Comparison of ENCODE assay signal across 14 cellular contexts in the genomic region with DNA sequence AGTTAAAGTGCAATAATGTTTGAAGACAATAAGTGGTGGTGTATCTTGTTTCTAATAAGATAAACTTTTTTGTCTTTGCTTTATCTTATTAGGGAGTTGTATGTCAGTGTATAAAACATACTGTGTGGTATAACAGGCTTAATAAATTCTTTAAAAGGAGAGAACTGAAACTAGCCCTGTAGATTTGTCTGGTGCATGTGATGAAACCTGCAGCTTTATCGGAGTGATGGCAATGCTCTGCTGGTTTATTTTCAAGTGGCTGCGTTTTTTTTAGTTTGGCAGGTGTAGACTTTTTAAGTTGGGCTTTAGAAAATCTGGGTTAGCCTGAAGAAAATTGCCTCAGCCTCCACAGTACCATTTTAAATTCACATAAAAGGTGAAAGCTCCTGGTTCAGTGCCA. TPM values are rescaled to one million over a fixed set of nuclear protein-coding genes. Genes with fewer than 3 reads are reported as not detected.
DNase-seq lines count a peak whose midpoint lies in the region; ATAC-seq, FAIRE-seq and TF ChIP-seq lines count a peak whose summit lies in the region.
"Had no signal": no experiment of that assay in that cellular context is flagged by ENCODE, and none has a peak within 500 bp of the region (broad histone marks: within the 10 kb centered on the region; RNA-seq: fewer than 3 reads in every experiment).

No MANE protein-coding gene starts in this region.

- peak overlapping the region; percentile 100 for H3K4me3 Mint-ChIP-seq in neural crest cell

- peak overlapping the region; percentile 35 for H3K4me3 ChIP-seq in NB4 (ENCODE audit: low read depth, low read length)
- peak overlapping the region; percentile 73; the same call in 1 of the 2 replicates for H3K4me3 ChIP-seq in K562

- TF ChIP-seq RAD21 in K562 (CRISPR knock-in tag; conservative IDR thresholded peaks at IDR 0.05 in 1 of 2, IDR thresholded peaks at IDR 0.05 in 1 of 2) = no peak

- no peaks in the 10 kb centered on the region for H3K9me3 ChIP-seq in K562 (replicated peaks; ENCODE audit: control insufficient read depth, insufficient read depth, low read depth, low read length)
- H3K9me3 ChIP-seq: ascending aorta had no signal

- CTCF ChIA-PET in K562 (lab: Yijun Ruan, JAX; ENCODE audit: low intra/inter-chr PET ratio) = no interaction called here

- 55% methylated on average over 2 of the region's 2 CpGs for WGBS in K562 (ENCODE audit: insufficient coverage, low coverage, missing lambda C conversion rate)

- no peaks in the 10 kb centered on the region for H3K9me1 ChIP-seq in K562 (ENCODE audit: control insufficient read depth, insufficient read depth, low read length)

- no peaks in the 10 kb centered on the region for H3K9me3 Mint-ChIP-seq in neural crest cell

- H2AFZ ChIP-seq in K562 (ENCODE audit: low read depth, low read length) = no peak overlapping the region

- DNase-seq in NOMO-1 treated with DMSO at 0.1 percent for 48 hours (lab: John Stamatoyannopoulos, UW; ENCODE audit: unreplicated experiment) (peak; percentile 29), NOMO-1 treated with dmso at 0.1 percent for 144 hours (lab: John Stamatoyannopoulos, UW; ENCODE audit: unreplicated experiment) (no peak), NB4 (ENCODE audit: low read depth) (no peak), K562 (ENCODE audit: extremely low read depth in 1 of 4, low spot score in 3 of 4) (no peak), neural crest cell (ENCODE audit: low read depth, low spot score) (no peak), NCI-H2029 (lab: John Stamatoyannopoulos, UW) (no peak)
- DNase-seq: activated CD4-positive, alpha-beta T cell treated with anti-CD3 and anti-CD28 coated beads, Interleukin-2, amount 50 U/mL, for 1 hour; NCI-H2171 treated with DMSO at 0.1 percent for 48 hours; SHP77 treated with DMSO at 0.1 percent for 48 hours had no signal

- POLR2A ChIA-PET in K562 (lab: Yijun Ruan, JAX) = interaction anchor here (0.6 to 7.1 kb wide), 7 partner anchors 9 to 439 kb away, joined by 3 to 165 read pairs (median 35); no protein-coding TSS in a partner anchor

- peaks cover 54% of the 10 kb centered on the region for H3K4me1 Mint-ChIP-seq in neural crest cell

- no peak for TF ChIP-seq POLR2A in NB4 (IDR thresholded peaks at IDR 0.05; ENCODE audit: extremely low read depth, insufficient read length)
- TF ChIP-seq POLR2A in K562 (conservative IDR thresholded peaks at IDR 0.05) = no peak

- H3K27me3 ChIP-seq in K562 (ENCODE audit: control insufficient read depth in 2 of 2, insufficient read depth in 2 of 2, low read length in 2 of 2) = no peaks in the 10 kb centered on the region
- H3K27me3 ChIP-seq: ascending aorta had no signal

- peaks cover 56% of the 10 kb centered on the region for H3K79me2 ChIP-seq in K562 (ENCODE audit: control insufficient read depth, insufficient read depth, low read length)

- H3K4me1 ChIP-seq in K562 (replicated peaks in 1 of 2; ENCODE audit: control insufficient read depth in 2 of 2, insufficient read depth in 2 of 2, low read length in 2 of 2) = peaks cover 9 to 34% of the 10 kb centered on the region in 2 experiments

- H3K36me3 Mint-ChIP-seq in neural crest cell (ENCODE audit: low read depth) = peaks cover 40% of the 10 kb centered on the region

- no peak overlapping the region for H3K9ac ChIP-seq in K562 (ENCODE audit: insufficient read depth in 1 of 2, low read depth in 2 of 2, low read length in 2 of 2)

- H3K27me3 Mint-ChIP-seq in neural crest cell (ENCODE audit: low read depth) = peaks cover 3% of the 10 kb centered on the region

- no TSS peak for BruUV-seq in K562 (replicated peaks; lab: Mats Ljungman, UMichigan)

- TF ChIP-seq EP300 in K562 (IDR thresholded peaks at IDR 0.05; ENCODE audit: low read length) = no peak

- in situ Hi-C loops in K562 (cut with MboI) = no loop called here

- intact Hi-C loops in K562 (cut with micrococcal nuclease) = loop anchor here (10.0 kb wide), 1 partner anchor 575 kb away; the partner anchor contains the start of gene THRB

- TF ChIP-seq CTCF in NB4 (IDR thresholded peaks at IDR 0.05; ENCODE audit: low read depth, low read length) = no peak
- TF ChIP-seq CTCF in K562 (IDR thresholded peaks at IDR 0.05 in 2 of 3, conservative IDR thresholded peaks at IDR 0.05 in 1 of 3; ENCODE audit: insufficient read depth in 2 of 3, low read depth in 1 of 3, low read length in 3 of 3) = no peak
- no peak for TF ChIP-seq CTCF in neural crest cell (conservative IDR thresholded peaks at IDR 0.05)

- peak overlapping the region; percentile 34 for H3K4me2 ChIP-seq in K562 (ENCODE audit: insufficient read depth, low read length)

- ATAC-seq in K562 = no peak
- ATAC-seq in GM21528 (IDR thresholded peaks at IDR 0.05; ENCODE audit: low FRiP score, unreplicated experiment) = no peak
- ATAC-seq in GM19023 (IDR thresholded peaks at IDR 0.05; ENCODE audit: unreplicated experiment) = no peak

- no peak overlapping the region; the same call in 2 of the 3 replicates for H3K27ac ChIP-seq in K562 (ENCODE audit: extremely low read depth, low read depth, low read length)
- H3K27ac ChIP-seq: ascending aorta had no signal

- peaks cover 41% of the 10 kb centered on the region for H3K36me3 ChIP-seq in K562 (ENCODE audit: control insufficient read depth, insufficient read depth, low read length)

- no peak overlapping the region for H3K27ac Mint-ChIP-seq in neural crest cell (ENCODE audit: unreplicated experiment)

- H4K20me1 ChIP-seq in K562 (replicated peaks; ENCODE audit: control insufficient read depth, insufficient read depth, low read length) = peaks cover 22% of the 10 kb centered on the region

- no peak for FAIRE-seq in K562 (lab: Jason Lieb, UNC)
- FAIRE-seq: A204.1, H1 had no signal

TF ChIP-seq in K562, 482 proteins besides CTCF, POLR2A, EP300 and RAD21 (continues in another document):
- TF ChIP-seq POLR2H (tag; IDR thresholded peaks at IDR 0.05; ENCODE audit: low read depth) = 0 out of 2 replicates have a peak, but pooled peaks have one; percentile 4
- TF ChIP-seq RBFOX2 (IDR thresholded peaks at IDR 0.05; ENCODE audit: low read depth, low read length) = peak; percentile 56; the same call in 1 of the 2 replicates

RNA-seq across cellular contexts. Expression of gene RPL15, which starts 2.7 kb away (rescaled TPM):
- total RNA-seq in K562 (2011; cell fraction: chromatin; rRNA removed; ENCODE audit: low replicate concordance) = 238 and 411 TPM in 2 replicates
- 765 and 867 TPM in 2 replicates for total RNA-seq in K562 (2011; cell fraction: nucleolus; rRNA removed)
- 735 and 1,463 TPM in 2 replicates for total RNA-seq in K562 (2011; cell fraction: nucleoplasm; rRNA removed)
- total RNA-seq in K562 (2014; rRNA removed) (2,466 and 2,533 TPM in 2 replicates), K562 (2014; rRNA removed; fragmentation: Illumina TruSeq; extraction: Trizol) (1,923 and 2,393 TPM in 2 replicates), K562 (2015; rRNA removed; fragmentation: Illumina TruSeq; extraction: Trizol) (2,774 and 3,068 TPM in 2 replicates), K562 (2021) (2,579 and 2,753 TPM in 2 replicates), neural crest cell (2,019 and 2,075 TPM in 2 replicates)
- polyA plus RNA-seq in K562 (2011; rRNA removed) (4,017 and 4,081 TPM in 2 replicates), K562 (2014; fragmentation: Illumina TruSeq; extraction: Trizol) (3,791 and 3,928 TPM in 2 replicates), K562 (2014; fragmentation: Nextera tagmentation; extraction: Ambion mirVana) (1,000 to 10,000 TPM; 7,800 to 8,850 TPM), K562 (2014; rRNA removed) (5,148 and 5,287 TPM in 2 replicates)
- 6,575 and 7,027 TPM in 2 replicates for polyA plus RNA-seq in K562 (2011; cell fraction: cytosol; rRNA removed)
- polyA plus RNA-seq in K562 (2011; cell fraction: nucleus; rRNA removed) = 1,268 and 2,124 TPM in 2 replicates
- 3,041 and 6,015 TPM in 2 replicates for polyA plus RNA-seq in K562 (2012)
- polyA minus RNA-seq in K562 (2011; rRNA and poly(A)+ RNA removed) = 1,404 and 1,476 TPM in 2 replicates
- polyA minus RNA-seq in K562 (2011; cell fraction: cytosol; rRNA and poly(A)+ RNA removed) = 1,271 and 1,367 TPM in 2 replicates
- 253 and 438 TPM in 2 replicates for polyA minus RNA-seq in K562 (2011; cell fraction: nucleus; rRNA and poly(A)+ RNA removed)

RNA-seq across cellular contexts. Expression of gene NKIRAS1, which starts 2.8 kb away (rescaled TPM):
- total RNA-seq in K562 (2011; cell fraction: chromatin; rRNA removed; ENCODE audit: low replicate concordance) = 6.4 and 13.1 TPM in 2 replicates
- 4.0 and 4.3 TPM in 2 replicates for total RNA-seq in K562 (2011; cell fraction: nucleolus; rRNA removed)
- 11.9 and 17.8 TPM in 2 replicates for total RNA-seq in K562 (2011; cell fraction: nucleoplasm; rRNA removed)
- total RNA-seq in K562 (2014; rRNA removed) = 5.5 and 6.1 TPM in 2 replicates
- 8.4 TPM in 2 replicates for total RNA-seq in K562 (2014; rRNA removed; fragmentation: Illumina TruSeq; extraction: Trizol)
- total RNA-seq in K562 (2015; rRNA removed; fragmentation: Illumina TruSeq; extraction: Trizol) = 10.3 and 10.8 TPM in 2 replicates
- total RNA-seq in K562 (2021) = 4.3 and 5.1 TPM in 2 replicates
- 5.3 and 7.1 TPM in 2 replicates for polyA plus RNA-seq in K562 (2011; rRNA removed)
- 1.6 and 3.9 TPM in 2 replicates for polyA plus RNA-seq in K562 (2011; cell fraction: cytosol; rRNA removed)
- 3.1 and 3.7 TPM in 2 replicates for polyA plus RNA-seq in K562 (2011; cell fraction: nucleus; rRNA removed)
- polyA plus RNA-seq in K562 (2012) = 3.6 and 4.8 TPM in 2 replicates
- polyA plus RNA-seq in K562 (2014; fragmentation: Illumina TruSeq; extraction: Trizol) = 5.9 and 6.9 TPM in 2 replicates
- polyA plus RNA-seq in K562 (2014; fragmentation: Nextera tagmentation; extraction: Ambion mirVana) = 1 to 10 TPM; 5.5 to 5.6 TPM
- polyA plus RNA-seq in K562 (2014; rRNA removed) = 6.3 and 6.4 TPM in 2 replicates
- 6.5 and 8.6 TPM in 2 replicates for polyA minus RNA-seq in K562 (2011; rRNA and poly(A)+ RNA removed)
- 2.4 and 2.7 TPM in 2 replicates for polyA minus RNA-seq in K562 (2011; cell fraction: cytosol; rRNA and poly(A)+ RNA removed)
- 6.5 and 9.6 TPM in 2 replicates for polyA minus RNA-seq in K562 (2011; cell fraction: nucleus; rRNA and poly(A)+ RNA removed)
- 8.8 and 9.7 TPM in 2 replicates for total RNA-seq in neural crest cell

RNA-seq across cellular contexts. Expression of gene NR1D2, which starts 25.5 kb away (rescaled TPM):
- total RNA-seq in K562 (2011; cell fraction: chromatin; rRNA removed; ENCODE audit: low replicate concordance) = 2.5 and 9.3 TPM in 2 replicates
- 1.5 and 1.7 TPM in 2 replicates for total RNA-seq in K562 (2011; cell fraction: nucleolus; rRNA removed)
- 2.7 and 3.3 TPM in 2 replicates for total RNA-seq in K562 (2011; cell fraction: nucleoplasm; rRNA removed)
- 2.6 and 2.9 TPM in 2 replicates for total RNA-seq in K562 (2014; rRNA removed)
- total RNA-seq in K562 (2014; rRNA removed; fragmentation: Illumina TruSeq; extraction: Trizol) = 4.8 and 5.7 TPM in 2 replicates
- 3.2 and 3.6 TPM in 2 replicates for total RNA-seq in K562 (2015; rRNA removed; fragmentation: Illumina TruSeq; extraction: Trizol)
- total RNA-seq in K562 (2021) = 4.2 and 5.5 TPM in 2 replicates
- polyA plus RNA-seq in K562 (2011; rRNA removed) = 1.6 and 2.5 TPM in 2 replicates
- polyA plus RNA-seq in K562 (2011; cell fraction: cytosol; rRNA removed) = 0.51 and 0.77 TPM in 2 replicates
- 0.67 and 1.1 TPM in 2 replicates for polyA plus RNA-seq in K562 (2011; cell fraction: nucleus; rRNA removed)
- polyA plus RNA-seq in K562 (2012) = 1.9 and 2.7 TPM in 2 replicates
- polyA plus RNA-seq in K562 (2014; fragmentation: Illumina TruSeq; extraction: Trizol) = 3.2 and 3.3 TPM in 2 replicates
- polyA plus RNA-seq in K562 (2014; fragmentation: Nextera tagmentation; extraction: Ambion mirVana) = 1 to 10 TPM; 1.2 TPM
- polyA plus RNA-seq in K562 (2014; rRNA removed) = 1.3 and 2.2 TPM in 2 replicates
- 11.3 and 12.5 TPM in 2 replicates for polyA minus RNA-seq in K562 (2011; rRNA and poly(A)+ RNA removed)
- 3.2 and 3.5 TPM in 2 replicates for polyA minus RNA-seq in K562 (2011; cell fraction: cytosol; rRNA and poly(A)+ RNA removed)
- polyA minus RNA-seq in K562 (2011; cell fraction: nucleus; rRNA and poly(A)+ RNA removed) = 1.3 and 2.7 TPM in 2 replicates
- 8.6 and 10.0 TPM in 2 replicates for total RNA-seq in neural crest cell
